8 cellular contexts compared by ENCODE assay signal in genomic region chr16:47141773-47142468, GRCh38. TPM values are rescaled to one million over a fixed set of nuclear protein-coding genes. Genes with fewer than 3 reads are reported as not detected.
DNase-seq lines count a peak whose midpoint lies in the region; ATAC-seq and TF ChIP-seq lines count a peak whose summit lies in the region.

No MANE protein-coding gene starts in this region.

- H3K9me3 ChIP-seq in gastrocnemius medialis, result no peaks in the 10 kb centered on the region

- TF ChIP-seq CTCF in astrocyte of the spinal cord (IDR thresholded peaks at IDR 0.05; ENCODE audit: low read depth, low read length) (peak; percentile 97), gastrocnemius medialis (IDR thresholded peaks at IDR 0.05 in 4 of 5, conservative IDR thresholded peaks at IDR 0.05 in 1 of 5) (peak; percentile 65 to 95 (median 76))

- DNase-seq in NCI-H187 (lab: John Stamatoyannopoulos, UW) (peak; percentile 46 to 64), NCI-H187 treated with DMSO at 0.1 percent for 48 hours (lab: John Stamatoyannopoulos, UW) (no peak), NCI-H1694 treated with DMSO at 0.1 percent for 48 hours (lab: John Stamatoyannopoulos, UW) (peak; percentile 67), T1000 (lab: John Stamatoyannopoulos, UW) (peak; percentile 66), astrocyte of the spinal cord (ENCODE audit: low read depth, low spot score) (peak; percentile 85), hypothalamus (lab: John Stamatoyannopoulos, UW) (peak in 45 of 51 donors; percentile 6 to 91 (median 67)), gastrocnemius medialis (peak; percentile 56 to 67)

- H3K27ac ChIP-seq in gastrocnemius medialis, result peak overlapping the region in 1 of 4 donors; percentile 57

- no peaks in the 10 kb centered on the region for H3K4me1 ChIP-seq in gastrocnemius medialis

- no peak for TF ChIP-seq POLR2A in gastrocnemius medialis (IDR thresholded peaks at IDR 0.05)

- no peaks in the 10 kb centered on the region for H3K27me3 ChIP-seq in gastrocnemius medialis

- ATAC-seq in HG02938 (IDR thresholded peaks at IDR 0.05; ENCODE audit: unreplicated experiment), result peak; percentile 59
- peak; percentile 79 to 82 for ATAC-seq in gastrocnemius medialis

- no peaks in the 10 kb centered on the region for H3K36me3 ChIP-seq in gastrocnemius medialis

- H3K4me3 ChIP-seq in astrocyte of the spinal cord (ENCODE audit: low read depth, low read length) (peak overlapping the region; percentile 66), gastrocnemius medialis (peak overlapping the region; percentile 55 to 78 (median 64))

- in situ Hi-C loops in astrocyte of the spinal cord (cut with HindIII; ENCODE audit: low sequenced_read_pairs) (no loop called here), gastrocnemius medialis (cut with MboI; ENCODE audit: low sequenced_read_pairs in 4 of 4) (loop anchor here in 2 of 4 donors (10.0 to 25.0 kb wide), 2 partner anchors 1020 to 1023 kb away; partner anchors contain the start of gene ABCC12 (in 1 of the 2))

- intact Hi-C loops in gastrocnemius medialis (cut with DNase I; ENCODE audit: low total_unique reads), result loop anchor here (2.0 to 5.0 kb wide), 5 partner anchors 105 to 1023 kb away; partner anchors contain the start of genes ITFG1 and PHKB

RNA-seq across cellular contexts. Expression of gene NETO2, which starts 1.8 kb away (rescaled TPM):
- total RNA-seq in gastrocnemius medialis, result 1 to 10 TPM in 3 of 4 donors, under 1 TPM in 1; 0.31 to 5.9 (median 2.6) TPM
